13 cellular contexts compared by ENCODE assay signal in the genomic region with DNA sequence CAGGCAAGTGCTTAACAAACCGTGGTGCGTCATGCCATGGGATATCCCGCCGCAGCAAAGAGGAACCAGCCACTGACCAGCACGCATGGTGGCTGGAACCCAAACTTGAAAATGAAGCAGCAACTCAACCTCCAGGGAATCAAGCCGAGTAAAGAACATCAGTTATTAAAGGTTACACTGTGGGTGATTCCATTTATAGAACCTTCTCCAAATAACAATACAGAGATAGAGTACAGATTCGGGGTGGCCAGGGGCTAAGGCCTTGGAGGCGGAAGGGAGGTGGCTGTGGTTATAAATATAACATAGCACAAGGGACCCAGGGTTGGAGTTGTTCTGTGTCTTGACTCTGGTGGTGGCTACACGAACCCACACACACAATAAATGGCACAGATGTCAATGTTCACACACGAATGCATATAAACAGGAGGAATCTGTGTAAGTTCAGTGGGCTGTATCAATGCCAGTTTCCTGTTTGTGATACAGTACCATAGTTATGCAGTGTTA.
DNase-seq lines count a peak whose midpoint lies in the region; ATAC-seq and TF ChIP-seq lines count a peak whose summit lies in the region.
"Had no signal": no experiment of that assay in that cellular context is flagged by ENCODE, and none has a peak within 500 bp of the region (broad histone marks: within the 10 kb centered on the region; RNA-seq: fewer than 3 reads in every experiment).

No MANE protein-coding gene starts in this region.

- H3K27me3 ChIP-seq in foreskin keratinocyte (no peaks in the 10 kb centered on the region), osteoblast (ENCODE audit: insufficient read depth, low read length) (no peaks in the 10 kb centered on the region)

- no peaks in the 10 kb centered on the region for H4K20me1 ChIP-seq in osteoblast (ENCODE audit: insufficient read depth, low read length)

- H3K36me3 ChIP-seq in osteoblast (ENCODE audit: insufficient read depth, low read length): peaks cover 5% of the 10 kb centered on the region

- no peak overlapping the region for H3K4me3 ChIP-seq in osteoblast (ENCODE audit: insufficient read depth, low read length)

- no peaks in the 10 kb centered on the region for H3K9me3 ChIP-seq in osteoblast (ENCODE audit: low read depth, low read length)

- H2AFZ ChIP-seq in osteoblast (ENCODE audit: low read length): no peak overlapping the region

- H3K4me1 ChIP-seq in foreskin keratinocyte (peaks cover 5% of the 10 kb centered on the region), osteoblast (ENCODE audit: insufficient read depth, low read length) (no peaks in the 10 kb centered on the region)

- no peak overlapping the region for H3K4me2 ChIP-seq in osteoblast (ENCODE audit: insufficient read depth, low read length)

- no peak overlapping the region for H3K27ac ChIP-seq in foreskin keratinocyte
- H3K27ac ChIP-seq in osteoblast (ENCODE audit: low read depth, low read length): no peak overlapping the region

- DNase-seq in germinal center (ENCODE audit: low spot score) (peak; percentile 64), foreskin keratinocyte (no peak), NCI-H146 treated with DMSO at 0.1 percent for 48 hours (lab: John Stamatoyannopoulos, UW; ENCODE audit: unreplicated experiment) (no peak), anterior cingulate cortex (lab: John Stamatoyannopoulos, UW) (no peak), osteoblast (ENCODE audit: insufficient read length, low spot score, missing footprints) (no peak)
- DNase-seq: activated T-cell treated with anti-CD3 and anti-CD28 coated beads, Interleukin-2, amount 50 U/mL, for 48 hours; cortex of kidney; NCI-H2107; stimulated activated CD8-positive, alpha-beta memory T cell treated with anti-CD3 and anti-CD28 coated beads, Interleukin-4, amount 100 ng/mL, for 48 hours; T-helper 1 cell had no signal

- H3K79me2 ChIP-seq in osteoblast (ENCODE audit: insufficient read depth, low read length): no peaks in the 10 kb centered on the region

- no peak for TF ChIP-seq CTCF in foreskin keratinocyte (conservative IDR thresholded peaks at IDR 0.05)
- TF ChIP-seq CTCF in osteoblast (IDR thresholded peaks at IDR 0.05; ENCODE audit: extremely low read depth, low read depth, low read length): no peak

- ATAC-seq in GM18517 (IDR thresholded peaks at IDR 0.05; ENCODE audit: unreplicated experiment) (peak; percentile 54), GM21528 (IDR thresholded peaks at IDR 0.05; ENCODE audit: low FRiP score, unreplicated experiment) (peak; percentile 69), HG03175 (IDR thresholded peaks at IDR 0.05; ENCODE audit: unreplicated experiment) (peak; percentile 74), foreskin keratinocyte (no peak)
